Comparison of ENCODE assay signal across 17 cellular contexts in the genomic region with DNA sequence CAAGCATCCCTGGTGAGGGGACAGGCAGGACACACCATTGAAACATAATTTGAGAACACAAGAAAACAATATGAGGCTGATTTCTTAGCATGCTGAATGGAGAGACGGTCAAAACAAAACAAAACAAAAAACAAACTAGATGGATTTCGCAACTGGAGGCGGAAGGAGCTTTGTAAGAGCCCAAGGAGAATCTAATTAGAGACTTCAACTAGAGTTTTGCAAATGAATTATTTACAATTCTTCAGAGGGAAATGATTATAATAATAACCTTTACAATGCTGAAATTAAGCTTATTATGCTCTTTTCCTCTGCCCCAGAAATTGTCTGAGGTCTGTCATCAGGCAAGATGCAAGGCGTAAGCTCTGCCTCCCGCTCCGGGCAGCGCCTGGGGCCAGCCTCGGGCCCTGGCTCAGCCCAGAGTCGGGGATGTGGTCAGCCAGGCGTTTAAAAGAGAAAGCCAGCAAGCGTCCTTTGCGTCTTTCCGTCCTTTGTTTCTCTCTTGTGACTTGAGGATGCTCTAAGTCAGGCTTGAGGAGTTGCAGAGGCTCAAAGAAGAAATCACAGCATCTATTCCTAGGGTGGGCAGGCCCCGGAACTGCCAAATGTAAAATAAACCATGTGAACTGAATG.
DNase-seq lines count a peak whose midpoint lies in the region; ATAC-seq, FAIRE-seq and TF ChIP-seq lines count a peak whose summit lies in the region.
"Had no signal": no experiment of that assay in that cellular context is flagged by ENCODE, and none has a peak within 500 bp of the region (broad histone marks: within the 10 kb centered on the region; RNA-seq: fewer than 3 reads in every experiment).

No MANE protein-coding gene starts in this region.

- TF ChIP-seq POLR2A in HepG2 (IDR thresholded peaks at IDR 0.05; ENCODE audit: insufficient read depth in 1 of 2, low read depth in 2 of 2, low read length in 2 of 2): no peak
- TF ChIP-seq POLR2A in right lobe of liver (IDR thresholded peaks at IDR 0.05): no peak

- H3K4me2 ChIP-seq in HepG2 (ENCODE audit: low read depth, low read length): no peak overlapping the region
- H3K4me2 ChIP-seq in osteoblast (ENCODE audit: insufficient read depth, low read length): peak overlapping the region; percentile 40
- H3K4me2 ChIP-seq: KMS-11 had no signal

- H3K4me3 ChIP-seq in HepG2 (replicated peaks in 1 of 3; ENCODE audit: insufficient read depth in 1 of 3, low read depth in 2 of 3, low read length in 3 of 3) (no peak overlapping the region), right lobe of liver (no peak overlapping the region), osteoblast (ENCODE audit: insufficient read depth, low read length) (no peak overlapping the region)

- no peak for ATAC-seq in HepG2
- ATAC-seq in right lobe of liver: no peak
- ATAC-seq in HG02973 (IDR thresholded peaks at IDR 0.05; ENCODE audit: unreplicated experiment): no peak

- H2AFZ ChIP-seq in HepG2 (ENCODE audit: low read length) (no peak overlapping the region), osteoblast (ENCODE audit: low read length) (peak overlapping the region; percentile 20)

- TF ChIP-seq CTCF in HepG2 (CRISPR knock-in tag; IDR thresholded peaks at IDR 0.05): no peak
- TF ChIP-seq CTCF in right lobe of liver (IDR thresholded peaks at IDR 0.05): no peak
- no peak for TF ChIP-seq CTCF in osteoblast (IDR thresholded peaks at IDR 0.05; ENCODE audit: extremely low read depth, low read depth, low read length)

- H3K79me2 ChIP-seq in HepG2 (ENCODE audit: insufficient read depth, low read length) (no peaks in the 10 kb centered on the region), osteoblast (ENCODE audit: insufficient read depth, low read length) (no peaks in the 10 kb centered on the region)

- in situ Hi-C loops in HepG2 (cut with HindIII; ENCODE audit: extremely low pct_ligation_motif_present, low pct_unique_long_range_greater_than_20kb): no loop called here

- TF ChIP-seq EP300 in HepG2 (IDR thresholded peaks at IDR 0.05; ENCODE audit: low read depth in 2 of 2, low read length in 2 of 2) (no peak), HepG2 (CRISPR knock-in tag; IDR thresholded peaks at IDR 0.05; ENCODE audit: borderline replicate concordance) (no peak)

- H3K27ac ChIP-seq in HepG2 (ENCODE audit: extremely low read length, insufficient read depth, low read length) (no peak overlapping the region), right lobe of liver (no peak overlapping the region), osteoblast (ENCODE audit: low read depth, low read length) (no peak overlapping the region)
- H3K27ac ChIP-seq: C4-2B, KMS-11 had no signal

- intact Hi-C loops in HepG2 (cut with micrococcal nuclease; ENCODE audit: unreplicated experiment): no loop called here
- intact Hi-C loops in right lobe of liver (cut with DNase I): no loop called here

- H4K20me1 ChIP-seq in HepG2 (ENCODE audit: insufficient read depth, low read length): no peaks in the 10 kb centered on the region
- H4K20me1 ChIP-seq in osteoblast (ENCODE audit: insufficient read depth, low read length): no peaks in the 10 kb centered on the region

- WGBS in HepG2 (ENCODE audit: low lambda C conversion rate): 11% methylated on average over 14 of the region's 14 CpGs
- 63% methylated on average over 12 of the region's 14 CpGs for WGBS in right lobe of liver (ENCODE audit: insufficient coverage, low coverage, low lambda C conversion rate, missing lambda C conversion rate)

- H3K27me3 ChIP-seq in HepG2 (ENCODE audit: control insufficient read depth in 1 of 2, insufficient read depth in 2 of 2, low read length in 2 of 2): peaks cover 12 to 77% of the 10 kb centered on the region in 2 experiments; a peak in 4 of 5 replicates
- H3K27me3 ChIP-seq in right lobe of liver: no peaks in the 10 kb centered on the region
- peaks cover 11% of the 10 kb centered on the region for H3K27me3 ChIP-seq in osteoblast (ENCODE audit: insufficient read depth, low read length)

- H3K9me3 ChIP-seq in HepG2 (ENCODE audit: low read length): no peaks in the 10 kb centered on the region
- no peaks in the 10 kb centered on the region for H3K9me3 ChIP-seq in right lobe of liver
- no peaks in the 10 kb centered on the region for H3K9me3 ChIP-seq in osteoblast (ENCODE audit: low read depth, low read length)

- no peak overlapping the region for H3K9ac ChIP-seq in HepG2 (ENCODE audit: insufficient read depth, low read depth, low read length)
- H3K9ac ChIP-seq: KMS-11 had no signal

- no TSS peak for BruUV-seq in HepG2 (replicated peaks; lab: Mats Ljungman, UMichigan)

- no peak for DNase-seq in HepG2 (ENCODE audit: low spot score)
- DNase-seq in right lobe of liver: no peak
- DNase-seq in fibroblast of peridontal ligament (ENCODE audit: extremely low read depth): peak; percentile 31
- no peak for DNase-seq in osteoblast (ENCODE audit: insufficient read length, low spot score, missing footprints)
- no peak for DNase-seq in GM19240 (ENCODE audit: insufficient read length, low spot score)
- no peak for DNase-seq in T-helper 9 cell
- no peak for DNase-seq in NCI-H1436 (lab: John Stamatoyannopoulos, UW)
- DNase-seq: 8988T, GF-D8, NCI-H1048, NCI-H146, NCI-H2227 treated with DMSO at 0.1 percent for 48 hours, NCI-H524 had no signal

- POLR2A ChIA-PET in HepG2 (lab: Yijun Ruan, JAX): no interaction called here

- H3K36me3 ChIP-seq in HepG2 (replicated peaks in 1 of 2; ENCODE audit: control insufficient read depth in 1 of 2, insufficient read depth in 2 of 2, low read length in 2 of 2): no peaks in the 10 kb centered on the region
- no peaks in the 10 kb centered on the region for H3K36me3 ChIP-seq in right lobe of liver
- no peaks in the 10 kb centered on the region for H3K36me3 ChIP-seq in osteoblast (ENCODE audit: insufficient read depth, low read length)

- H3K4me1 ChIP-seq in HepG2 (ENCODE audit: insufficient read depth, low read length) (no peaks in the 10 kb centered on the region), right lobe of liver (no peaks in the 10 kb centered on the region), osteoblast (ENCODE audit: insufficient read depth, low read length) (no peaks in the 10 kb centered on the region)

- no peak for TF ChIP-seq RAD21 in HepG2 (CRISPR knock-in tag; IDR thresholded peaks at IDR 0.05)

- CTCF ChIA-PET in HepG2 (lab: Yijun Ruan, JAX; ENCODE audit: low intra/inter-chr PET ratio, low total read pairs): no interaction called here

- FAIRE-seq in HepG2 (lab: Jason Lieb, UNC): no peak
- FAIRE-seq: GM12891 had no signal

TF ChIP-seq in HepG2, 621 proteins besides CTCF, POLR2A, EP300 and RAD21:
- TF ChIP-seq CEBPB (IDR thresholded peaks at IDR 0.05; ENCODE audit: borderline replicate concordance, low read depth, low read length): peak; percentile 49; the same call in 1 of the 2 replicates
- TF ChIP-seq ZNF207 (IDR thresholded peaks at IDR 0.05; ENCODE audit: borderline replicate concordance): no peak
- TF ChIP-seq EZH2 (conservative IDR thresholded peaks at IDR 0.05; ENCODE audit: low read depth, low read length): 0 out of 2 replicates have a peak, but pooled peaks have one; percentile 17
- TF ChIP-seq, protein P1, sequence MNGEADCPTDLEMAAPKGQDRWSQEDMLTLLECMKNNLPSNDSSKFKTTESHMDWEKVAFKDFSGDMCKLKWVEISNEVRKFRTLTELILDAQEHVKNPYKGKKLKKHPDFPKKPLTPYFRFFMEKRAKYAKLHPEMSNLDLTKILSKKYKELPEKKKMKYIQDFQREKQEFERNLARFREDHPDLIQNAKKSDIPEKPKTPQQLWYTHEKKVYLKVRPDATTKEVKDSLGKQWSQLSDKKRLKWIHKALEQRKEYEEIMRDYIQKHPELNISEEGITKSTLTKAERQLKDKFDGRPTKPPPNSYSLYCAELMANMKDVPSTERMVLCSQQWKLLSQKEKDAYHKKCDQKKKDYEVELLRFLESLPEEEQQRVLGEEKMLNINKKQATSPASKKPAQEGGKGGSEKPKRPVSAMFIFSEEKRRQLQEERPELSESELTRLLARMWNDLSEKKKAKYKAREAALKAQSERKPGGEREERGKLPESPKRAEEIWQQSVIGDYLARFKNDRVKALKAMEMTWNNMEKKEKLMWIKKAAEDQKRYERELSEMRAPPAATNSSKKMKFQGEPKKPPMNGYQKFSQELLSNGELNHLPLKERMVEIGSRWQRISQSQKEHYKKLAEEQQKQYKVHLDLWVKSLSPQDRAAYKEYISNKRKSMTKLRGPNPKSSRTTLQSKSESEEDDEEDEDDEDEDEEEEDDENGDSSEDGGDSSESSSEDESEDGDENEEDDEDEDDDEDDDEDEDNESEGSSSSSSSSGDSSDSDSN (CRISPR knock-in tag; IDR thresholded peaks at IDR 0.05): no peak
